Comparison of ENCODE assay signal across 4 cellular contexts in genomic region chr19:54982562-54982961, GRCh38. TPM values are rescaled to one million over a fixed set of nuclear protein-coding genes. Genes with fewer than 3 reads are reported as not detected.
"Had no signal": no experiment of that assay in that cellular context is flagged by ENCODE, and none has a peak within 500 bp of the region (broad histone marks: within the 10 kb centered on the region; RNA-seq: fewer than 3 reads in every experiment).

No MANE protein-coding gene starts in this region.

RNA-seq across cellular contexts. Expression of gene NLRP2, which starts 16.4 kb away (rescaled TPM):
- total RNA-seq: HepG2, HT-29 had no signal
- polyA plus RNA-seq: HepG2 had no signal

RNA-seq across cellular contexts. Expression of gene NLRP7, which starts 35.2 kb away (rescaled TPM):
- total RNA-seq: H4, HepG2, HT-29 had no signal
- polyA plus RNA-seq: HepG2 had no signal

RNA-seq across cellular contexts. Expression of gene GP6, which starts 55.5 kb away (rescaled TPM):
- total RNA-seq: H4, H7, HepG2 had no signal
